In genomic region chr10:100364735-100365391, GRCh38 we compare ENCODE assay signal across 8 cellular contexts. TPM values are rescaled to one million over a fixed set of nuclear protein-coding genes. Genes with fewer than 3 reads are reported as not detected.
DNase-seq lines count a peak whose midpoint lies in the region; ATAC-seq, FAIRE-seq and TF ChIP-seq lines count a peak whose summit lies in the region.

No MANE protein-coding gene starts in this region.

- ATAC-seq in GM21360 (IDR thresholded peaks at IDR 0.05; ENCODE audit: unreplicated experiment) = no peak
- no peak for ATAC-seq in GM21619 (IDR thresholded peaks at IDR 0.05; ENCODE audit: unreplicated experiment)

- peak overlapping the region; percentile 60 for H3K4me2 ChIP-seq in astrocyte (ENCODE audit: low read length)

- peaks cover 46% of the 10 kb centered on the region for H3K4me1 Mint-ChIP-seq in astrocyte (ENCODE audit: low read depth, unreplicated experiment)

- H3K9me3 ChIP-seq in astrocyte (ENCODE audit: insufficient read depth, low read depth, low read length) = no peaks in the 10 kb centered on the region

- peaks cover 27% of the 10 kb centered on the region for H3K4me1 ChIP-seq in astrocyte (ENCODE audit: insufficient read depth, low read length)

- no peak overlapping the region for H2AFZ ChIP-seq in astrocyte (ENCODE audit: low read depth, low read length)

- peak; percentile 82 for DNase-seq in DMS 273 treated with DMSO at 0.1 percent for 48 hours (lab: John Stamatoyannopoulos, UW)
- DNase-seq in NCI-H2029 (lab: John Stamatoyannopoulos, UW) = peak; percentile 63
- DNase-seq in astrocyte (ENCODE audit: low read depth) = peak; percentile 81
- peak; percentile 66 for DNase-seq in iris pigment epithelial cell (ENCODE audit: low read depth)
- DNase-seq in stimulated activated CD4-positive, alpha-beta T cell treated with anti-CD3 and anti-CD28 coated beads, Interleukin-2, amount 100 ng/mL, for 24 hours = no peak

- H3K27ac ChIP-seq in astrocyte (ENCODE audit: low read depth, low read length) = peak overlapping the region; percentile 54
- H3K27ac ChIP-seq in temporal lobe (ENCODE audit: low read depth, low read length) = peak overlapping the region; percentile 36

- peak overlapping the region; percentile 60 for H3K27ac Mint-ChIP-seq in astrocyte (ENCODE audit: unreplicated experiment)

- no peak overlapping the region for H3K4me3 ChIP-seq in astrocyte (ENCODE audit: insufficient read depth, low read depth, low read length)

- no peaks in the 10 kb centered on the region for H3K27me3 Mint-ChIP-seq in astrocyte (ENCODE audit: low read depth, unreplicated experiment)

- peaks cover 23% of the 10 kb centered on the region for H3K36me3 ChIP-seq in astrocyte (ENCODE audit: insufficient read depth, low read length)

- no peaks in the 10 kb centered on the region for H3K79me2 ChIP-seq in astrocyte (ENCODE audit: insufficient read depth, low read length)

- TF ChIP-seq CTCF in astrocyte (IDR thresholded peaks at IDR 0.05; ENCODE audit: insufficient read depth, low read depth, low read length) = no peak

- H3K9ac ChIP-seq in astrocyte (ENCODE audit: low read length) = peak overlapping the region; percentile 41

- H4K20me1 ChIP-seq in astrocyte (ENCODE audit: insufficient read depth, low read length) = peaks cover 20% of the 10 kb centered on the region

- no peaks in the 10 kb centered on the region for H3K9me3 Mint-ChIP-seq in astrocyte (ENCODE audit: unreplicated experiment)

- peaks cover 9% of the 10 kb centered on the region for H3K36me3 Mint-ChIP-seq in astrocyte (ENCODE audit: low read depth, unreplicated experiment)

- H3K4me3 Mint-ChIP-seq in astrocyte (ENCODE audit: unreplicated experiment) = no peak overlapping the region

- H3K27me3 ChIP-seq in astrocyte (ENCODE audit: insufficient read depth, low read length) = no peaks in the 10 kb centered on the region

- no peak for FAIRE-seq in astrocyte (lab: Jason Lieb, UNC)

RNA-seq across cellular contexts. Expression of gene SCD, which starts 17.8 kb away (rescaled TPM):
- total RNA-seq in astrocyte = 324 and 428 TPM in 2 replicates
- 174 TPM for total RNA-seq in temporal lobe

RNA-seq across cellular contexts. Expression of gene PKD2L1, which starts 34.8 kb away (rescaled TPM):
- total RNA-seq in astrocyte (not detected in 2 replicates), temporal lobe (0.25 TPM)

Comparison
In these comparisons a context has a peak if more than half of its experiments do, and no peak if none do; other contexts are left out.
1. DNase-seq: peak in DMS 273 treated with DMSO at 0.1 percent for 48 hours (single experiment), NCI-H2029 (single experiment), astrocyte (single experiment) and iris pigment epithelial cell (single experiment); none in stimulated activated CD4-positive, alpha-beta T cell treated with anti-CD3 and anti-CD28 coated beads, Interleukin-2, amount 100 ng/mL, for 24 hours (0 of 2).